20 cellular contexts compared by ENCODE assay signal in genomic region chr6:39841291-39841690, GRCh38. TPM values are rescaled to one million over a fixed set of nuclear protein-coding genes. Genes with fewer than 3 reads are reported as not detected.
DNase-seq lines count a peak whose midpoint lies in the region; ATAC-seq and TF ChIP-seq lines count a peak whose summit lies in the region.
"Had no signal": no experiment of that assay in that cellular context is flagged by ENCODE, and none has a peak within 500 bp of the region (broad histone marks: within the 10 kb centered on the region; RNA-seq: fewer than 3 reads in every experiment).

No MANE protein-coding gene starts in this region.

- peak in 1 of 4 donors; percentile 11 for TF ChIP-seq EP300 in upper lobe of left lung (IDR thresholded peaks at IDR 0.05)

- H3K4me2 ChIP-seq in OCI-LY7 (ENCODE audit: low read length): no peak overlapping the region
- H3K4me2 ChIP-seq: smooth muscle cell had no signal

- H3K4me3 ChIP-seq in left lung (no peak overlapping the region), upper lobe of left lung (no peak overlapping the region), aorta (ENCODE audit: low read length in 2 of 2) (no peak overlapping the region), OCI-LY7 (ENCODE audit: low read depth, low read length, poor library complexity, severe bottlenecking) (no peak overlapping the region)
- H3K4me3 ChIP-seq: heart right ventricle, smooth muscle cell, suprapubic skin had no signal

- DNase-seq in NCI-H524 (lab: John Stamatoyannopoulos, UW) (peak; percentile 7 to 41), NCI-H524 treated with DMSO at 0.1 percent for 48 hours (lab: John Stamatoyannopoulos, UW) (no peak), NCI-H2196 treated with DMSO at 0.1 percent for 48 hours (lab: John Stamatoyannopoulos, UW; ENCODE audit: unreplicated experiment) (peak; percentile 26), left lung (peak in 1 of 2 donors; percentile 58), upper lobe of left lung (peak in 1 of 2 donors; percentile 65), aorta (no peak), OCI-LY7 (ENCODE audit: low spot score) (no peak)
- DNase-seq: activated CD4-positive, alpha-beta T cell treated with anti-CD3 and anti-CD28 coated beads for 48 hours; activated gamma-delta T cell; DMS 273 treated with DMSO at 0.1 percent for 48 hours; heart right ventricle; islet precursor cell; RPMI8226; stimulated activated CD4-positive, alpha-beta T cell treated with anti-CD3 and anti-CD28 coated beads, Interleukin-4, amount 100 ng/mL, for 24 hours had no signal

- intact Hi-C loops in left lung (cut with DNase I): no loop called here
- intact Hi-C loops in aorta (cut with DNase I): no loop called here
- intact Hi-C loops in OCI-LY7 (cut with micrococcal nuclease; ENCODE audit: unreplicated experiment): no loop called here

- POLR2A ChIA-PET in OCI-LY7 (lab: Charles Lee): interaction anchor here (0.6 to 1.0 kb wide), 7 partner anchors 8 to 296 kb away, joined by 3 to 5 read pairs (median 4); no protein-coding TSS in a partner anchor

- peaks cover 0 to 15% of the 10 kb centered on the region in 2 donors for H3K4me1 ChIP-seq in left lung
- H3K4me1 ChIP-seq in upper lobe of left lung: peaks cover 6 to 18% (median 8%) of the 10 kb centered on the region in 4 donors
- peaks cover 3 to 7% of the 10 kb centered on the region in 2 donors for H3K4me1 ChIP-seq in aorta (ENCODE audit: control insufficient read depth in 1 of 2, insufficient read depth in 2 of 2, low read length in 2 of 2)
- peaks cover 2% of the 10 kb centered on the region for H3K4me1 ChIP-seq in OCI-LY7 (ENCODE audit: insufficient read depth, low read length, poor library complexity, severe bottlenecking)

- no peaks in the 10 kb centered on the region for H3K9me2 ChIP-seq in OCI-LY7 (ENCODE audit: insufficient read depth, low read length)

- BruUV-seq in OCI-LY7 (replicated peaks; lab: Mats Ljungman, UMichigan): no TSS peak

- peaks cover 0 to 1% of the 10 kb centered on the region in 2 donors for H3K27me3 ChIP-seq in left lung
- H3K27me3 ChIP-seq in upper lobe of left lung: no peaks in the 10 kb centered on the region
- H3K27me3 ChIP-seq in aorta (ENCODE audit: control insufficient read depth in 1 of 2, insufficient read depth in 2 of 2, low read length in 1 of 2): no peaks in the 10 kb centered on the region
- H3K27me3 ChIP-seq: heart right ventricle, suprapubic skin had no signal

- no peaks in the 10 kb centered on the region for H3K79me2 ChIP-seq in OCI-LY7 (ENCODE audit: insufficient read depth, low read depth, low read length)

- CTCF ChIA-PET in OCI-LY7 (lab: Charles Lee; ENCODE audit: unreplicated experiment): no interaction called here

- no peak overlapping the region for H2AFZ ChIP-seq in OCI-LY7 (ENCODE audit: low read length)

- TF ChIP-seq CTCF in left lung (IDR thresholded peaks at IDR 0.05) (no peak), upper lobe of left lung (IDR thresholded peaks at IDR 0.05) (no peak), OCI-LY7 (conservative IDR thresholded peaks at IDR 0.05; ENCODE audit: low read length) (no peak)

- no peaks in the 10 kb centered on the region for H3K36me3 ChIP-seq in left lung
- H3K36me3 ChIP-seq in upper lobe of left lung: no peaks in the 10 kb centered on the region
- no peaks in the 10 kb centered on the region for H3K36me3 ChIP-seq in aorta (ENCODE audit: control insufficient read depth in 1 of 2, insufficient read depth in 2 of 2, low read length in 1 of 2)
- no peaks in the 10 kb centered on the region for H3K36me3 ChIP-seq in OCI-LY7 (ENCODE audit: insufficient read depth, low read length)
- H3K36me3 ChIP-seq: heart right ventricle, suprapubic skin had no signal

- no peaks in the 10 kb centered on the region for H3K9me3 ChIP-seq in left lung
- no peaks in the 10 kb centered on the region for H3K9me3 ChIP-seq in upper lobe of left lung
- no peaks in the 10 kb centered on the region for H3K9me3 ChIP-seq in aorta (ENCODE audit: control insufficient read depth, low read length)
- no peaks in the 10 kb centered on the region for H3K9me3 ChIP-seq in OCI-LY7 (ENCODE audit: low read length)
- H3K9me3 ChIP-seq: heart right ventricle, suprapubic skin had no signal

- no peak for TF ChIP-seq POLR2A in upper lobe of left lung (IDR thresholded peaks at IDR 0.05)

- peak; percentile 90 for ATAC-seq in left lung
- ATAC-seq in upper lobe of left lung (ENCODE audit: low FRiP score in 2 of 2): peak; percentile 31 to 77
- ATAC-seq in aorta (ENCODE audit: low FRiP score): no peak
- ATAC-seq in HG02759 (IDR thresholded peaks at IDR 0.05; ENCODE audit: unreplicated experiment): no peak
- ATAC-seq: natural killer cell treated with Interleukin-12 subunit alpha and Interleukin-12 subunit beta and Interleukin-15 and Interleukin-18, amount 100 ng/mL, for 72 hours had no signal

- no peaks in the 10 kb centered on the region for H4K20me1 ChIP-seq in OCI-LY7 (ENCODE audit: insufficient read depth, low read length)

- H3K27ac ChIP-seq in left lung: peak overlapping the region; percentile 57 to 69
- peak overlapping the region; percentile 53 to 79 (median 69) for H3K27ac ChIP-seq in upper lobe of left lung
- peak overlapping the region in 1 of 2 donors; percentile 48 for H3K27ac ChIP-seq in aorta (ENCODE audit: low read depth in 1 of 2, low read length in 2 of 2)
- H3K27ac ChIP-seq in OCI-LY7 (ENCODE audit: low read depth, low read length, poor library complexity, severe bottlenecking): no peak overlapping the region
- H3K27ac ChIP-seq: C4-2B, suprapubic skin had no signal

- WGBS in upper lobe of left lung, 2 donors: 22 to 23% methylated on average over 2 to 3 of the region's 3 CpGs
- WGBS in aorta, 2 donors: 15 to 23% methylated on average over 2 to 3 of the region's 3 CpGs

RNA-seq across cellular contexts. Expression of gene DAAM2, which starts 49.1 kb away (rescaled TPM):
- total RNA-seq in left lung: 10 to 100 TPM; 43.7 to 67.6 TPM
- 10 to 100 TPM; 21.0 to 81.7 (median 31.9) TPM for total RNA-seq in upper lobe of left lung
- total RNA-seq in aorta: 10 to 100 TPM; 61.5 to 62.1 TPM
- 10 to 100 TPM; 27.3 to 30.4 TPM for polyA plus RNA-seq in aorta
- 0.09 TPM in 1 of 2 replicates, not detected in the other for total RNA-seq in OCI-LY7 (2014; rRNA removed; shearing (Covaris generic))
- 0.41 and 1.1 TPM in 2 replicates for total RNA-seq in OCI-LY7 (2022)
- total RNA-seq: natural killer cell treated with Interleukin-12 subunit alpha and Interleukin-12 subunit beta and Interleukin-15 and Interleukin-18, amount 100 ng/mL, for 72 hours had no signal
- polyA plus RNA-seq: IgD-negative memory B cell had no signal

Comparison
In these comparisons a context has a peak if more than half of its experiments do, and no peak if none do; other contexts are left out.
1. DNase-seq: peak in NCI-H524 (2 of 2) and NCI-H2196 treated with DMSO at 0.1 percent for 48 hours (single experiment); none in NCI-H524 treated with DMSO at 0.1 percent for 48 hours (single experiment), aorta (0 of 2) and OCI-LY7 (single experiment).
2. ATAC-seq: peak in left lung (single experiment) and upper lobe of left lung (2 of 2); none in aorta (single experiment) and HG02759 (single experiment).
3. RNA of gene DAAM2, which starts 49.1 kb away (total RNA-seq): 43.7 to 67.6 TPM in left lung, 61.5 to 62.1 TPM in aorta and 21.0 to 81.7 TPM in upper lobe of left lung; 0.09 to 1.1 TPM in OCI-LY7; every median in the first group is over 10 times any median in the second.